In genomic region chr4:128284317-128284716, GRCh38 we compare ENCODE assay signal across 14 cellular contexts. TPM values are rescaled to one million over a fixed set of nuclear protein-coding genes. Genes with fewer than 3 reads are reported as not detected.
DNase-seq lines count a peak whose midpoint lies in the region; ATAC-seq, FAIRE-seq and TF ChIP-seq lines count a peak whose summit lies in the region.
"Had no signal": no experiment of that assay in that cellular context is flagged by ENCODE, and none has a peak within 500 bp of the region (broad histone marks: within the 10 kb centered on the region; RNA-seq: fewer than 3 reads in every experiment).

No MANE protein-coding gene starts in this region.

- CTCF ChIA-PET in A549 (lab: Yijun Ruan, JAX), result no interaction called here

- H3K4me3 Mint-ChIP-seq in mesothelial cell of epicardium, result peak overlapping the region; percentile 15

- no peak for ATAC-seq in A549
- ATAC-seq in left colon, result no peak
- no peak for ATAC-seq in HG02981 (IDR thresholded peaks at IDR 0.05; ENCODE audit: unreplicated experiment)
- no peak for ATAC-seq in HG03175 (IDR thresholded peaks at IDR 0.05; ENCODE audit: unreplicated experiment)

- H3K27ac ChIP-seq in A549, result peak overlapping the region; percentile 65 to 93; a peak in 5 of 6 replicates
- no peak overlapping the region for H3K27ac ChIP-seq in Karpas-422 (ENCODE audit: low read length)
- H3K27ac ChIP-seq in breast epithelium, result peak overlapping the region; percentile 14 to 23

- no peak overlapping the region for H3K9ac ChIP-seq in Karpas-422 (ENCODE audit: low read length)

- TF ChIP-seq EP300 in A549 (IDR thresholded peaks at IDR 0.05), result no peak

- H3K79me2 ChIP-seq in Karpas-422 (ENCODE audit: low read length), result peaks cover 84% of the 10 kb centered on the region

- H3K4me3 ChIP-seq in A549 (peak overlapping the region; percentile 79), Karpas-422 (ENCODE audit: low read length) (no peak overlapping the region), breast epithelium (no peak overlapping the region)

- H3K27ac Mint-ChIP-seq in mesothelial cell of epicardium, result peak overlapping the region; percentile 50
- H3K27ac Mint-ChIP-seq: T-helper 2 cell treated with Interferon-gamma antibody and Interleukin-4, amounts not matched to agents 5 μg/mL and 100 μg/mL, for 36 hours had no signal

- H3K9me2 ChIP-seq in Karpas-422 (replicated peaks; ENCODE audit: insufficient read depth, low read length), result no peaks in the 10 kb centered on the region

- intact Hi-C loops in breast epithelium (cut with DNase I; ENCODE audit: low total_unique reads) (no loop called here), left colon (cut with DNase I, micrococcal nuclease) (loop anchor here in 1 of 2 donors (10.0 kb wide), 1 partner anchor 270 kb away; no protein-coding TSS in a partner anchor)

- H3K4me2 ChIP-seq in A549, result peak overlapping the region; percentile 72
- peak overlapping the region; percentile 88 for H3K4me2 ChIP-seq in Karpas-422 (ENCODE audit: low read depth, low read length, poor library complexity, severe bottlenecking)

- TF ChIP-seq POLR2A in A549 (IDR thresholded peaks at IDR 0.05; ENCODE audit: low read length), result no peak
- TF ChIP-seq POLR2A in breast epithelium (IDR thresholded peaks at IDR 0.05), result no peak

- H2AFZ ChIP-seq in Karpas-422 (ENCODE audit: low read length), result no peak overlapping the region

- no peak for TF ChIP-seq CTCF in A549 (IDR thresholded peaks at IDR 0.05)
- TF ChIP-seq CTCF in breast epithelium (IDR thresholded peaks at IDR 0.05), result no peak
- no peak for TF ChIP-seq CTCF in mesothelial cell of epicardium (IDR thresholded peaks at IDR 0.05; ENCODE audit: unreplicated experiment)

- WGBS in A549 (ENCODE audit: missing lambda C conversion rate), result 68% methylated on average over 1 of the region's 1 CpG

- DNase-seq in A549 (ENCODE audit: low read depth in 1 of 2, low spot score in 1 of 2) (no peak), Karpas-422 (no peak), breast epithelium (ENCODE audit: low spot score in 2 of 2) (no peak), mesothelial cell of epicardium (ENCODE audit: low spot score in 2 of 2, unreplicated experiment in 2 of 2) (no peak), left colon (no peak), HuH-7 (ENCODE audit: low spot score) (no peak)
- DNase-seq: activated CD4-positive, alpha-beta T cell treated with anti-CD3 and anti-CD28 coated beads, Interleukin-2, amount 50 U/mL, for 4 hours; activated effector memory CD4-positive, alpha-beta T cell treated with Interleukin-2 at 50 U/mL for 16 hours; Peyer's patch had no signal

- H3K27me3 ChIP-seq in Karpas-422 (ENCODE audit: low read length) (no peaks in the 10 kb centered on the region), breast epithelium (no peaks in the 10 kb centered on the region)
- H3K27me3 ChIP-seq: Peyer's patch had no signal

- H3K9me3 Mint-ChIP-seq in mesothelial cell of epicardium, result no peaks in the 10 kb centered on the region
- H3K9me3 Mint-ChIP-seq: T-helper 2 cell treated with Interferon-gamma antibody and Interleukin-4, amounts not matched to agents 5 μg/mL and 100 μg/mL, for 36 hours had no signal

- H3K36me3 ChIP-seq in Karpas-422 (ENCODE audit: insufficient read depth, low read length) (peaks cover 58% of the 10 kb centered on the region), breast epithelium (no peaks in the 10 kb centered on the region)
- H3K36me3 ChIP-seq: Peyer's patch had no signal

- H3K4me1 Mint-ChIP-seq in mesothelial cell of epicardium, result peaks cover 33% of the 10 kb centered on the region

- peaks cover 10% of the 10 kb centered on the region; the same call in 1 of the 2 replicates for H4K20me1 ChIP-seq in Karpas-422 (ENCODE audit: insufficient read depth, low read depth, low read length)

- H3K4me1 ChIP-seq in A549 (peaks cover 46% of the 10 kb centered on the region; the same call in 2 of the 3 replicates), Karpas-422 (ENCODE audit: low read length) (peaks cover 41% of the 10 kb centered on the region), breast epithelium (peaks cover 0 to 21% of the 10 kb centered on the region in 2 donors)

- peaks cover 10% of the 10 kb centered on the region for H3K36me3 Mint-ChIP-seq in mesothelial cell of epicardium

- no peaks in the 10 kb centered on the region for H3K9me3 ChIP-seq in A549
- H3K9me3 ChIP-seq in Karpas-422 (ENCODE audit: low read length), result no peaks in the 10 kb centered on the region
- H3K9me3 ChIP-seq in breast epithelium, result no peaks in the 10 kb centered on the region
- H3K9me3 ChIP-seq: Peyer's patch had no signal

- POLR2A ChIA-PET in A549 (lab: Yijun Ruan, JAX), result no interaction called here

- FAIRE-seq in A549 (lab: Jason Lieb, UNC), result no peak
- FAIRE-seq: GM12891, urothelium cell line had no signal

- no peaks in the 10 kb centered on the region for H3K27me3 Mint-ChIP-seq in mesothelial cell of epicardium (ENCODE audit: low read depth)

- no peak for TF ChIP-seq RAD21 in A549 (conservative IDR thresholded peaks at IDR 0.05 in 1 of 2, IDR thresholded peaks at IDR 0.05 in 1 of 2)

TF ChIP-seq in A549, 52 proteins besides CTCF, POLR2A, EP300 and RAD21:
- TF ChIP-seq MAFK (IDR thresholded peaks at IDR 0.05; ENCODE audit: partially characterized antibody) (no peak), POLR2AphosphoS2 (conservative IDR thresholded peaks at IDR 0.05; ENCODE audit: low read length) (no peak), CHD4 (IDR thresholded peaks at IDR 0.05; ENCODE audit: borderline replicate concordance) (no peak), FOSB (CRISPR knock-in tag; IDR thresholded peaks at IDR 0.05) (no peak)
- TF ChIP-seq, protein P1, sequence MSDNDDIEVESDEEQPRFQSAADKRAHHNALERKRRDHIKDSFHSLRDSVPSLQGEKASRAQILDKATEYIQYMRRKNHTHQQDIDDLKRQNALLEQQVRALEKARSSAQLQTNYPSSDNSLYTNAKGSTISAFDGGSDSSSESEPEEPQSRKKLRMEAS (IDR thresholded peaks at IDR 0.05), result no peak
- TF ChIP-seq, protein P2, sequence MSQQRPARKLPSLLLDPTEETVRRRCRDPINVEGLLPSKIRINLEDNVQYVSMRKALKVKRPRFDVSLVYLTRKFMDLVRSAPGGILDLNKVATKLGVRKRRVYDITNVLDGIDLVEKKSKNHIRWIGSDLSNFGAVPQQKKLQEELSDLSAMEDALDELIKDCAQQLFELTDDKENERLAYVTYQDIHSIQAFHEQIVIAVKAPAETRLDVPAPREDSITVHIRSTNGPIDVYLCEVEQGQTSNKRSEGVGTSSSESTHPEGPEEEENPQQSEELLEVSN (IDR thresholded peaks at IDR 0.05; ENCODE audit: borderline replicate concordance, low read depth), result no peak
TF ChIP-seq in A549: peak in this region for 0.

RNA-seq across cellular contexts. Expression of gene PGRMC2, which starts 3.3 kb away (rescaled TPM):
- polyA plus RNA-seq in A549 (2011; rRNA removed) (48.1 and 48.2 TPM in 2 replicates), A549 (2017; fragmentation: RNase III; extraction: RNeasy Plus Mini Kit Qiagen cat#74134 plus additional on column Dnase treatment) (105 to 128 TPM (median 124 TPM) in 3 replicates)
- polyA plus RNA-seq in A549 (2012; cell fraction: cytosol; rRNA removed), result 19.2 and 21.0 TPM in 2 replicates
- polyA plus RNA-seq in A549 (2012; cell fraction: nucleus; rRNA removed), result 5.0 and 7.3 TPM in 2 replicates
- polyA minus RNA-seq in A549 (2011; rRNA and poly(A)+ RNA removed), result 4.4 and 5.9 TPM in 2 replicates
- total RNA-seq in Karpas-422 (2014; rRNA removed; shearing (Covaris generic); ENCODE audit: low replicate concordance), result 23.2 and 29.9 TPM in 2 replicates
- total RNA-seq in breast epithelium (10 to 100 TPM; 34.7 to 51.2 (median 47.5) TPM), mesothelial cell of epicardium (57.2 to 63.9 TPM (median 62.9 TPM) in 3 replicates), left colon (10 to 100 TPM; 79.8 to 90.1 TPM)
